In the genomic region with DNA sequence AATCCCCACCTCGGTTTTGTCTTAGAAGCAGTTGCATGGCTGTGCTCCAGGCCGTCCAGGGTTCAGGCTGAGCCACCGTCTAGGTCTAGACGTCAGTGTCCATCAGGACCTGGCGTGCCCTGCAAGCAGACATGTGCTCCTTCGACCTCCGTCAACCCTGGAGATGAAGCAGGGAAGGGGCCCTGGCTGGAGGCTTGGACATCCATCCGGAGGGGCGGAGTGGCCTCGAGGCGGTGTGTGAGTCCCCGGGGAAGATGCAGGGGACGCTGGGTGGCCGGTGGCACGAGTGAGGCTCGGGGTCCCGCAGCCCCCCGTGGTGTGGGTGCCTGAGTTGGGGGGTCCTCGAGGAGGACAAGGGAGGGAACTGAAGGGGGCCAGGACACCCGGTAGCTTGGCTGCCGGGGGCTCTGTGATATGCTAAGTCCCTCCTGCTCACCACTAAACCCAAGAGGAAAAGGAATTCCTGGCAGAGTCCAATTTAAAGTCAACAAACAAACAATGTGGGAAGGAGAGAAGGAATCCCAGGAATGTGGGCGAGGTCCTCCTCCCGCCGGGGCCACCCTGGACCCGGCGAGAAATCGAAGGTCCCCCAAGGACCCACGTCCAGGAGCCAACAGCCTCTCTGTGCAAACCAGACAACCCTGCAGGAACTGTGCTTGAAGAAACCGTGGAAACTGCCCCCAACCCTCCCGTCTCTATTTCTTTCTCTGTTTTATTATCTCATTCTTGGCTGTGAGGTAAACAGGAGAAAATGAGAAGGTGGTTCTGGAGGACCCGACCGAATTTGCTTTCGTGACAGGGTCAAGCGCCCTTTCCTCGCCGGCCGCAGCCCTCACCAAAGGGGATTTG, we compare ENCODE assay signal across 12 cellular contexts. TPM values are rescaled to one million over a fixed set of nuclear protein-coding genes. Genes with fewer than 3 reads are reported as not detected.
DNase-seq lines count a peak whose midpoint lies in the region; ATAC-seq and TF ChIP-seq lines count a peak whose summit lies in the region.
"Had no signal": no experiment of that assay in that cellular context is flagged by ENCODE, and none has a peak within 500 bp of the region (broad histone marks: within the 10 kb centered on the region; RNA-seq: fewer than 3 reads in every experiment).

No MANE protein-coding gene starts in this region.

- TF ChIP-seq CTCF in AG09309 (IDR thresholded peaks at IDR 0.05; ENCODE audit: control insufficient read depth, insufficient read depth, low read depth, low read length, missing control alignments): no peak

- H3K4me3 ChIP-seq in AG09309 (ENCODE audit: control insufficient read depth, low read depth, low read length): peak overlapping the region; percentile 37
- H3K4me3 ChIP-seq: BLaER1 had no signal

- no peak for DNase-seq in AG09309 (ENCODE audit: low read depth)
- peak; percentile 76 for DNase-seq in RPMI7951 (ENCODE audit: low read depth)
- peak; percentile 64 for DNase-seq in fibroblast of gingiva (ENCODE audit: low read depth)
- peak; percentile 73 for DNase-seq in myocyte (ENCODE audit: low read depth)
- DNase-seq in NCI-H2196 treated with DMSO at 0.1 percent for 48 hours (lab: John Stamatoyannopoulos, UW; ENCODE audit: unreplicated experiment): no peak
- no peak for DNase-seq in SIG-M5 (lab: John Stamatoyannopoulos, UW)
- no peak for DNase-seq in activated naive CD4-positive, alpha-beta T cell (lab: John Stamatoyannopoulos, UW)
- DNase-seq: activated CD8-positive, alpha-beta T cell treated with anti-CD3 and anti-CD28 coated beads, Interleukin-2, amount 10 ng/mL, durations not matched to agents 7 days and 5 days; NCI-H1092 treated with DMSO at 0.1 percent for 48 hours had no signal

- ATAC-seq in GM21723 (IDR thresholded peaks at IDR 0.05; ENCODE audit: unreplicated experiment): no peak
- ATAC-seq: activated CD8-positive, alpha-beta T cell treated with anti-CD3 and anti-CD28 coated beads, Interleukin-2, amount 10 ng/mL, durations not matched to agents 7 days and 5 days had no signal

RNA-seq across cellular contexts. Expression of gene PTBP1, which starts 14.8 kb away (rescaled TPM):
- 112 and 121 TPM in 2 replicates for total RNA-seq in RPMI7951 (2014; rRNA removed; shearing (Covaris generic))
- 89.0 and 105 TPM in 2 replicates for total RNA-seq in myocyte
- 354 TPM for polyA plus RNA-seq in myocyte (2012)

RNA-seq across cellular contexts. Expression of gene MISP, which starts 31.5 kb away (rescaled TPM):
- not detected in 2 replicates for total RNA-seq in RPMI7951 (2014; rRNA removed; shearing (Covaris generic))
- 2.3 and 2.9 TPM in 2 replicates for total RNA-seq in myocyte
- polyA plus RNA-seq in myocyte (2012): 3.3 TPM
- total RNA-seq: activated CD8-positive, alpha-beta T cell treated with anti-CD3 and anti-CD28 coated beads, Interleukin-2, amount 10 ng/mL, durations not matched to agents 7 days and 5 days had no signal

RNA-seq across cellular contexts. Expression of gene PLPPR3, which starts 39.3 kb away (rescaled TPM):
- not detected in 2 replicates for total RNA-seq in RPMI7951 (2014; rRNA removed; shearing (Covaris generic))
- 0.16 and 0.26 TPM in 2 replicates for total RNA-seq in myocyte
- polyA plus RNA-seq in myocyte (2012): 0.19 TPM
- total RNA-seq: activated CD8-positive, alpha-beta T cell treated with anti-CD3 and anti-CD28 coated beads, Interleukin-2, amount 10 ng/mL, durations not matched to agents 7 days and 5 days had no signal

RNA-seq across cellular contexts. Expression of gene AZU1, which starts 45.2 kb away (rescaled TPM):
- not detected in 2 replicates for total RNA-seq in RPMI7951 (2014; rRNA removed; shearing (Covaris generic))
- total RNA-seq in myocyte: not detected in 2 replicates
- not detected for polyA plus RNA-seq in myocyte (2012)
- total RNA-seq: activated CD8-positive, alpha-beta T cell treated with anti-CD3 and anti-CD28 coated beads, Interleukin-2, amount 10 ng/mL, durations not matched to agents 7 days and 5 days; kidney epithelial cell had no signal

RNA-seq across cellular contexts. Expression of gene PRTN3, which starts 58.4 kb away (rescaled TPM):
- total RNA-seq in RPMI7951 (2014; rRNA removed; shearing (Covaris generic)): not detected in 2 replicates
- not detected in 2 replicates for total RNA-seq in myocyte
- polyA plus RNA-seq in myocyte (2012): not detected
- total RNA-seq: activated CD8-positive, alpha-beta T cell treated with anti-CD3 and anti-CD28 coated beads, Interleukin-2, amount 10 ng/mL, durations not matched to agents 7 days and 5 days; kidney epithelial cell had no signal

Comparison
In these comparisons a context has a peak if more than half of its experiments do, and no peak if none do; other contexts are left out.
1. DNase-seq: peak in RPMI7951 (single experiment), fibroblast of gingiva (single experiment) and myocyte (single experiment); none in AG09309 (single experiment), NCI-H2196 treated with DMSO at 0.1 percent for 48 hours (single experiment), SIG-M5 (single experiment) and activated naive CD4-positive, alpha-beta T cell (0 of 4).